31 cellular contexts compared by ENCODE assay signal in the genomic region with DNA sequence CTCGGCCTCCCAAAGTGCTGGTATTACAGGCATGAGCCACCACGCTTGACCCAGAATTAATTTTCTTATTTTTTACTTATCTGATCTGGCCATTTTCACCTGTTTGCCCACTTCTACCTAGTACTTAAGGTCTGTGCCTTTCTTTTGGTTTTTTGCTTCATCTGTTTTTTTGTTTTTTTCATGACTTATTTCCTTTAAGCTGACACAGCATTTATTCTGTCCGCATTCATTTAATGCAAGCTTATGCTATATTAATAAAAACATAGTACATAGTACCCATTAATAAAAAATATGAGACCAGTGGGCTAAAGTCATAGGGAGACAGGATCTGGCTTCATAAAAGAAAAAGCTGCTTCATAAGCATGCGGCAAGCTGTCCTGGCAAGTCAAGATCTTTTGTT.
"Had no signal": no experiment of that assay in that cellular context is flagged by ENCODE, and none has a peak within 500 bp of the region (broad histone marks: within the 10 kb centered on the region; RNA-seq: fewer than 3 reads in every experiment).

No MANE protein-coding gene starts in this region.

- ATAC-seq: activated CD4-positive, CD25-positive, alpha-beta regulatory T cell treated with anti-CD3 and anti-CD28 coated beads, Interleukin-2, amount 50 U/mL, for 24 hours; activated CD8-positive, alpha-beta T cell treated with anti-CD3 and anti-CD28 coated beads for 36 hours; activated naive CD8-positive, alpha-beta T cell treated with anti-CD3 and anti-CD28 coated beads, Interleukin-2, amount 50 U/mL, for 24 hours; activated T-cell treated with anti-CD3 and anti-CD28 coated beads, Interleukin-2, amount 50 U/mL, for 4 hours; activated T-helper 17 cell treated with anti-CD3 and anti-CD28 coated beads, Interleukin-2, amount 50 U/mL, for 72 hours; body of pancreas; esophagus mucosa; T-helper 17 cell had no signal

- H3K4me1 Mint-ChIP-seq: activated B cell treated with CpG ODN at 0.5 μM for 24 hours; activated naive CD8-positive, alpha-beta T cell treated with anti-CD3 and anti-CD28 coated beads for 36 hours; activated T-helper 17 cell treated with anti-CD3 and anti-CD28 coated beads, Interleukin-2, amount 50 U/mL, for 72 hours had no signal

- H3K9me3 ChIP-seq: adrenal gland, body of pancreas had no signal

- H3K27ac ChIP-seq: adrenal gland, body of pancreas, WERI-Rb-1 had no signal

- DNase-seq: activated B cell treated with CpG ODN at 0.5 μM for 24 hours; activated CD4-positive, alpha-beta T cell treated with anti-CD3 and anti-CD28 coated beads for 48 hours; activated CD4-positive, alpha-beta T cell treated with anti-CD3 and anti-CD28 coated beads, Interleukin-2, amount 50 U/mL, for 1 hour; activated CD4-positive, alpha-beta T cell treated with anti-CD3 and anti-CD28 coated beads, Interleukin-2, amount 50 U/mL, for 48 hours; activated CD8-positive, alpha-beta memory T cell treated with anti-CD3 and anti-CD28 coated beads for 24 hours; activated CD8-positive, alpha-beta T cell treated with anti-CD3 and anti-CD28 coated beads for 36 hours; activated effector memory CD4-positive, alpha-beta T cell treated with Interleukin-2 at 50 U/mL for 16 hours; activated gamma-delta T cell treated with Interleukin-2 at 50 U/mL for 16 hours; activated naive CD4-positive, alpha-beta T cell treated with anti-CD3 and anti-CD28 coated beads for 36 hours; activated naive CD8-positive, alpha-beta T cell treated with anti-CD3 and anti-CD28 coated beads for 36 hours; activated naive CD8-positive, alpha-beta T cell treated with anti-CD3 and anti-CD28 coated beads, Interleukin-2, amount 50 U/mL, for 24 hours; activated T-cell treated with anti-CD3 and anti-CD28 coated beads, Interleukin-2, amount 50 U/mL, for 4 hours; adrenal gland; amygdala; aorta; body of pancreas; caudate nucleus; effector CD8-positive, alpha-beta T cell; foreskin fibroblast; head of caudate nucleus; T-helper 1 cell; T-helper 17 cell; T1000; WERI-Rb-1 had no signal

- H3K4me1 ChIP-seq: adrenal gland, body of pancreas had no signal

- H3K27me3 ChIP-seq: adrenal gland, body of pancreas had no signal

- H3K4me3 ChIP-seq: adrenal gland, body of pancreas had no signal

- FAIRE-seq: colon, endometrium, frontal cortex had no signal

- H3K4me3 Mint-ChIP-seq: activated B cell treated with CpG ODN at 0.5 μM for 24 hours; activated CD8-positive, alpha-beta T cell treated with anti-CD3 and anti-CD28 coated beads for 36 hours; activated naive CD4-positive, alpha-beta T cell treated with anti-CD3 and anti-CD28 coated beads for 36 hours; activated naive CD8-positive, alpha-beta T cell treated with anti-CD3 and anti-CD28 coated beads for 36 hours; activated naive CD8-positive, alpha-beta T cell treated with anti-CD3 and anti-CD28 coated beads, Interleukin-2, amount 50 U/mL, for 24 hours; activated T-cell treated with anti-CD3 and anti-CD28 coated beads, Interleukin-2, amount 50 U/mL, for 4 hours; activated T-helper 17 cell treated with anti-CD3 and anti-CD28 coated beads, Interleukin-2, amount 50 U/mL, for 72 hours; T-helper 17 cell; T-helper 2 cell treated with Interferon-gamma antibody and Interleukin-4, amounts not matched to agents 5 μg/mL and 100 μg/mL, for 36 hours had no signal

- H3K27ac Mint-ChIP-seq: activated B cell treated with CpG ODN at 0.5 μM for 24 hours; activated CD8-positive, alpha-beta T cell treated with anti-CD3 and anti-CD28 coated beads for 36 hours; activated naive CD4-positive, alpha-beta T cell treated with anti-CD3 and anti-CD28 coated beads for 36 hours; activated naive CD8-positive, alpha-beta T cell treated with anti-CD3 and anti-CD28 coated beads for 36 hours; activated naive CD8-positive, alpha-beta T cell treated with anti-CD3 and anti-CD28 coated beads, Interleukin-2, amount 50 U/mL, for 24 hours; activated T-helper 17 cell treated with anti-CD3 and anti-CD28 coated beads, Interleukin-2, amount 50 U/mL, for 72 hours; T-helper 17 cell; T-helper 2 cell treated with Interferon-gamma antibody and Interleukin-4, amounts not matched to agents 5 μg/mL and 100 μg/mL, for 36 hours had no signal

- H3K27me3 Mint-ChIP-seq: activated B cell treated with CpG ODN at 0.5 μM for 24 hours; activated CD8-positive, alpha-beta T cell treated with anti-CD3 and anti-CD28 coated beads for 36 hours; activated naive CD8-positive, alpha-beta T cell treated with anti-CD3 and anti-CD28 coated beads for 36 hours; activated naive CD8-positive, alpha-beta T cell treated with anti-CD3 and anti-CD28 coated beads, Interleukin-2, amount 50 U/mL, for 24 hours; activated T-helper 17 cell treated with anti-CD3 and anti-CD28 coated beads, Interleukin-2, amount 50 U/mL, for 72 hours; T-helper 17 cell had no signal

- H3K9me3 Mint-ChIP-seq: activated B cell treated with CpG ODN at 0.5 μM for 24 hours; activated CD8-positive, alpha-beta T cell treated with anti-CD3 and anti-CD28 coated beads for 36 hours; activated naive CD4-positive, alpha-beta T cell treated with anti-CD3 and anti-CD28 coated beads for 36 hours; activated naive CD8-positive, alpha-beta T cell treated with anti-CD3 and anti-CD28 coated beads for 36 hours; activated naive CD8-positive, alpha-beta T cell treated with anti-CD3 and anti-CD28 coated beads, Interleukin-2, amount 50 U/mL, for 24 hours; activated T-cell treated with anti-CD3 and anti-CD28 coated beads, Interleukin-2, amount 50 U/mL, for 4 hours; activated T-helper 17 cell treated with anti-CD3 and anti-CD28 coated beads, Interleukin-2, amount 50 U/mL, for 72 hours; T-helper 2 cell treated with Interferon-gamma antibody and Interleukin-4, amounts not matched to agents 5 μg/mL and 100 μg/mL, for 36 hours had no signal
